Comparison of ENCODE assay signal across 1 cellular context in genomic region chr13:74301200-74302063, GRCh38.
TF ChIP-seq lines count a peak whose summit lies in the region.

No MANE protein-coding gene starts in this region.

TF ChIP-seq in SK-N-SH, 30 proteins besides CTCF, POLR2A, EP300 and RAD21 (continued from another document):
- no peak for TF ChIP-seq POLR2AphosphoS5 (IDR thresholded peaks at IDR 0.05; ENCODE audit: low read depth, low read length)
- no peak for TF ChIP-seq RCOR1 (IDR thresholded peaks at IDR 0.05; ENCODE audit: low read length)
- TF ChIP-seq PBX3 (IDR thresholded peaks at IDR 0.05) = no peak
- TF ChIP-seq TCF12 (IDR thresholded peaks at IDR 0.05) = no peak
- no peak for TF ChIP-seq NRF1 (IDR thresholded peaks at IDR 0.05; ENCODE audit: low read depth, low read length)
- no peak for TF ChIP-seq EZH2phosphoT487 (IDR thresholded peaks at IDR 0.05; ENCODE audit: borderline replicate concordance, low read depth)
- TF ChIP-seq FOSL2 (IDR thresholded peaks at IDR 0.05; ENCODE audit: borderline replicate concordance, low read depth) = no peak
- no peak for TF ChIP-seq CHD2 (IDR thresholded peaks at IDR 0.05; ENCODE audit: low read length, partially characterized antibody)
- TF ChIP-seq NFIC (IDR thresholded peaks at IDR 0.05; ENCODE audit: borderline replicate concordance) = no peak
- TF ChIP-seq MXI1 (IDR thresholded peaks at IDR 0.05; ENCODE audit: low read depth, low read length) = no peak
- TF ChIP-seq YY1 (IDR thresholded peaks at IDR 0.05; ENCODE audit: low read depth) = no peak
- no peak for TF ChIP-seq SMC3 (IDR thresholded peaks at IDR 0.05; ENCODE audit: low read depth, low read length)
- no peak for TF ChIP-seq TAF1 (IDR thresholded peaks at IDR 0.05; ENCODE audit: borderline replicate concordance, low read depth, low read length)
